In genomic region chr11:20962581-20962980, GRCh38 we compare ENCODE assay signal across 24 cellular contexts.
"Had no signal": no experiment of that assay in that cellular context is flagged by ENCODE, and none has a peak within 500 bp of the region (broad histone marks: within the 10 kb centered on the region; RNA-seq: fewer than 3 reads in every experiment).

No MANE protein-coding gene starts in this region.

- H3K27me3 ChIP-seq: pancreas, uterus had no signal

- DNase-seq: activated CD4-positive, alpha-beta T cell treated with anti-CD3 and anti-CD28 coated beads for 4 hours; activated CD4-positive, alpha-beta T cell treated with anti-CD3 and anti-CD28 coated beads, Interleukin-2, amount 50 U/mL, for 48 hours; activated CD8-positive, alpha-beta memory T cell treated with anti-CD3 and anti-CD28 coated beads for 24 hours; activated CD8-positive, alpha-beta memory T cell treated with anti-CD3 and anti-CD28 coated beads, Interleukin-2, amount 50 U/mL, for 4 hours; activated effector memory CD4-positive, alpha-beta T cell treated with anti-CD3 and anti-CD28 coated beads, Interleukin-2, amount 50 U/mL, for 16 hours; activated naive CD4-positive, alpha-beta T cell treated with anti-CD3 and anti-CD28 coated beads for 36 hours; activated naive CD8-positive, alpha-beta T cell treated with anti-CD3 and anti-CD28 coated beads for 36 hours; activated T-cell treated with anti-CD3 and anti-CD28 coated beads, Interleukin-2, amount 50 U/mL, for 1 hour; central memory CD4-positive, alpha-beta T cell; glutamatergic neuron; islet precursor cell; left ventricle myocardium inferior; naive B cell; pancreas; retina; stimulated activated CD4-positive, alpha-beta T cell treated with anti-CD3 and anti-CD28 coated beads, Interleukin-12 subunit alpha, Interleukin-12 subunit beta, amount 100 ng/mL, for 4 hours; stimulated activated CD4-positive, alpha-beta T cell treated with anti-CD3 and anti-CD28 coated beads, Interleukin-4, amount 100 ng/mL, for 1 hour; stimulated activated naive CD8-positive, alpha-beta T cell treated with anti-CD3 and anti-CD28 coated beads, Interleukin-15, Interleukin-2, amounts not matched to agents 100 U/mL and 50 U/mL, for 24 hours; uterus had no signal

- H3K36me3 Mint-ChIP-seq: activated naive CD8-positive, alpha-beta T cell treated with anti-CD3 and anti-CD28 coated beads for 36 hours; naive B cell had no signal

- H3K36me3 ChIP-seq: left ventricle myocardium inferior, pancreas, prostate gland, thoracic aorta, uterus had no signal

- H3K4me1 Mint-ChIP-seq: activated naive CD8-positive, alpha-beta T cell treated with anti-CD3 and anti-CD28 coated beads for 36 hours; naive B cell had no signal

- H3K27me3 Mint-ChIP-seq: activated naive CD8-positive, alpha-beta T cell treated with anti-CD3 and anti-CD28 coated beads for 36 hours; naive B cell had no signal

- H3K4me3 Mint-ChIP-seq: activated naive CD4-positive, alpha-beta T cell treated with anti-CD3 and anti-CD28 coated beads for 36 hours; activated naive CD8-positive, alpha-beta T cell treated with anti-CD3 and anti-CD28 coated beads for 36 hours; activated T-helper 1 cell treated with anti-CD3 and anti-CD28 coated beads, Interleukin-12 subunit alpha, Interleukin-12 subunit beta, Interleukin-2, Interleukin-4 antibody, amounts not matched to agents 30 ng/mL and 10 ng/mL and 1 ng/mL, durations not matched to agents 14 hours and 24 hours and 36 hours; naive B cell had no signal

- H3K9me3 Mint-ChIP-seq: activated naive CD4-positive, alpha-beta T cell treated with anti-CD3 and anti-CD28 coated beads for 36 hours; activated naive CD8-positive, alpha-beta T cell treated with anti-CD3 and anti-CD28 coated beads for 36 hours had no signal

- ATAC-seq: pancreas; sciatic nerve; stimulated activated naive CD8-positive, alpha-beta T cell treated with anti-CD3 and anti-CD28 coated beads, Interleukin-15, Interleukin-2, amounts not matched to agents 100 U/mL and 50 U/mL, for 24 hours had no signal

- H3K4me3 ChIP-seq: left ventricle myocardium inferior, pancreas, prostate gland, skin epidermis, uterus had no signal

- H3K9me3 ChIP-seq: left ventricle myocardium inferior, pancreas, prostate gland, thoracic aorta, uterus had no signal

- H3K27ac Mint-ChIP-seq: activated naive CD4-positive, alpha-beta T cell treated with anti-CD3 and anti-CD28 coated beads for 36 hours; activated naive CD8-positive, alpha-beta T cell treated with anti-CD3 and anti-CD28 coated beads for 36 hours; activated T-helper 1 cell treated with anti-CD3 and anti-CD28 coated beads, Interleukin-12 subunit alpha, Interleukin-12 subunit beta, Interleukin-2, Interleukin-4 antibody, amounts not matched to agents 30 ng/mL and 10 ng/mL and 1 ng/mL, durations not matched to agents 14 hours and 24 hours and 36 hours; naive B cell had no signal
